In the genomic region with DNA sequence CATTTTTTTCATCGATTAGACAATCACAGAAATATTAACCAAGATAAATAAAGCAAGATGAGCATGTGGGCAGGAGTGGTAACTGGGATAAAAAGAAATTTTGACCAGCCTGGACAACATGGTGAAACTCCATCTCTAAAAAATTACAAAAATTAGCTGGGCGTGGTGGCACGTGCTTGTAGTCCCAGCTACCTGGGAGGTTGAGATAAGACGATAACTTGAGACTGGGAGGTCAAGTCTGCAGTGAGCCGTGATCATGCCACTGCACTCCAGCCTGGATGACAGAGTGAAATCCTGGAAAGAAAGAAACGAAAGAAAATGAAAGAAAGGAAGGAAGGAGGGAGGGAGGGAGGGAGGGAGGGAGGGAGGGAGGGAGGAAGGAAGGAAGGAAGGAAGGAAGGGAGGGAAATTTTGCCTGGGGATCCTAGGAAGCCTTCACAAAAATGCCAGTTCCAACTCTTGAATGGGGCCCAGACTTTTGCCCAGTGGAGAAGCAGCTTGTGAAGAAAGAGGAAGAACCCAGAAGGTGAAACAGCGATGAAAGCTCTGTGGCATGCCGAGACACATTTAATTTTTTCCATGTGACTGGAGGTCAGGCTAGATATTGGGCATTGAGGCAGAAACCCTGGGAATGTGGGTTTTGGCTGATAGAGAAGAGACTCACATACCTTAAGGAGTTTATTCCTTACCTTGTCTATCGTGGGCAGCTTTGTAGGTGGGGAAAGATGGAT, we compare ENCODE assay signal across 18 cellular contexts. TPM values are rescaled to one million over a fixed set of nuclear protein-coding genes. Genes with fewer than 3 reads are reported as not detected.
DNase-seq lines count a peak whose midpoint lies in the region; ATAC-seq and TF ChIP-seq lines count a peak whose summit lies in the region.
"Had no signal": no experiment of that assay in that cellular context is flagged by ENCODE, and none has a peak within 500 bp of the region (broad histone marks: within the 10 kb centered on the region; RNA-seq: fewer than 3 reads in every experiment).

No MANE protein-coding gene starts in this region.

- H3K4me3 ChIP-seq in Caco-2 (ENCODE audit: low read depth, low read length), result no peak overlapping the region

- no peaks in the 10 kb centered on the region for H3K27me3 ChIP-seq in Caco-2 (replicated peaks; ENCODE audit: control insufficient read depth, insufficient read depth, low read length)

- no peaks in the 10 kb centered on the region for H3K4me1 Mint-ChIP-seq in Caco-2 (ENCODE audit: low read depth, unreplicated experiment)
- peaks cover 45% of the 10 kb centered on the region for H3K4me1 Mint-ChIP-seq in dendritic cell treated with granulocyte-macrophage colony-stimulating factor and Interleukin-4, amounts not matched to agents 40 ng/mL and 50 ng/mL, for 4 days (ENCODE audit: low read depth)
- H3K4me1 Mint-ChIP-seq: B cell had no signal

- H3K36me3 Mint-ChIP-seq in Caco-2 (ENCODE audit: insufficient read depth, unreplicated experiment), result no peaks in the 10 kb centered on the region
- peaks cover 40% of the 10 kb centered on the region for H3K36me3 Mint-ChIP-seq in dendritic cell treated with granulocyte-macrophage colony-stimulating factor and Interleukin-4, amounts not matched to agents 40 ng/mL and 50 ng/mL, for 4 days (ENCODE audit: low read depth)
- H3K36me3 Mint-ChIP-seq: CD8-positive, alpha-beta T cell had no signal

- H3K36me3 ChIP-seq in Caco-2 (ENCODE audit: control insufficient read depth, insufficient read depth, low read length), result no peaks in the 10 kb centered on the region

- no peak for ATAC-seq in GM21723 (IDR thresholded peaks at IDR 0.05; ENCODE audit: unreplicated experiment)
- ATAC-seq: CD8-positive, alpha-beta T cell; PC-3 had no signal

- no peak for TF ChIP-seq CTCF in Caco-2 (IDR thresholded peaks at IDR 0.05; ENCODE audit: insufficient read depth in 1 of 2, low read depth in 1 of 2, low read length in 1 of 2, severe bottlenecking in 1 of 2, unreplicated experiment in 1 of 2)

- DNase-seq in Caco-2 (no peak), M059J (ENCODE audit: low read depth) (peak; percentile 10), SKM-1 (lab: John Stamatoyannopoulos, UW; ENCODE audit: unreplicated experiment) (peak; percentile 30), COLO668 (lab: John Stamatoyannopoulos, UW; ENCODE audit: unreplicated experiment) (no peak), NCI-H146 (lab: John Stamatoyannopoulos, UW) (no peak), NCI-H2107 treated with DMSO at 0.1 percent for 48 hours (lab: John Stamatoyannopoulos, UW; ENCODE audit: unreplicated experiment) (no peak)
- DNase-seq: ACHN; CD8-positive, alpha-beta T cell; DMS 273 treated with DMSO at 0.1 percent for 48 hours; HCEC 1CT; NCI-H1930; NCI-H524; PC-3 had no signal

- H3K9me3 Mint-ChIP-seq in Caco-2 (ENCODE audit: unreplicated experiment), result peaks cover 27% of the 10 kb centered on the region
- H3K9me3 Mint-ChIP-seq in dendritic cell treated with granulocyte-macrophage colony-stimulating factor and Interleukin-4, amounts not matched to agents 40 ng/mL and 50 ng/mL, for 4 days, result peaks cover 28% of the 10 kb centered on the region

- no TSS peak for BruUV-seq in Caco-2 (replicated peaks; lab: Mats Ljungman, UMichigan)

- H3K9me3 ChIP-seq in Caco-2, result no peaks in the 10 kb centered on the region

- intact Hi-C loops in Caco-2 (cut with micrococcal nuclease; ENCODE audit: unreplicated experiment), result no loop called here
- intact Hi-C loops in dendritic cell treated with granulocyte-macrophage colony-stimulating factor and Interleukin-4, amounts not matched to agents 40 ng/mL and 50 ng/mL, for 4 days (cut with micrococcal nuclease), result loop anchor here (5.0 kb wide), 1 partner anchor 38 kb away; no protein-coding TSS in a partner anchor

- H3K4me1 ChIP-seq in Caco-2, result no peaks in the 10 kb centered on the region

- H3K27ac Mint-ChIP-seq in Caco-2 (ENCODE audit: unreplicated experiment), result peak overlapping the region; percentile 47
- peak overlapping the region; percentile 86 for H3K27ac Mint-ChIP-seq in dendritic cell treated with granulocyte-macrophage colony-stimulating factor and Interleukin-4, amounts not matched to agents 40 ng/mL and 50 ng/mL, for 4 days
- H3K27ac Mint-ChIP-seq: B cell; CD8-positive, alpha-beta T cell had no signal

- POLR2A ChIA-PET in Caco-2 (lab: Charles Lee), result no interaction called here

- no peaks in the 10 kb centered on the region for H3K27me3 Mint-ChIP-seq in Caco-2 (ENCODE audit: insufficient read depth, unreplicated experiment)
- no peaks in the 10 kb centered on the region for H3K27me3 Mint-ChIP-seq in dendritic cell treated with granulocyte-macrophage colony-stimulating factor and Interleukin-4, amounts not matched to agents 40 ng/mL and 50 ng/mL, for 4 days

- CTCF ChIA-PET in Caco-2 (lab: Charles Lee), result no interaction called here

- H3K4me3 Mint-ChIP-seq in Caco-2 (ENCODE audit: unreplicated experiment), result no peak overlapping the region
- peak overlapping the region; percentile 21 for H3K4me3 Mint-ChIP-seq in dendritic cell treated with granulocyte-macrophage colony-stimulating factor and Interleukin-4, amounts not matched to agents 40 ng/mL and 50 ng/mL, for 4 days
- H3K4me3 Mint-ChIP-seq: B cell; CD8-positive, alpha-beta T cell had no signal

RNA-seq across cellular contexts. Expression of gene CCDC170, which starts 20.3 kb away (rescaled TPM):
- 4.0 and 6.8 TPM in 2 replicates for total RNA-seq in Caco-2 (2022)
- not detected in 2 replicates for total RNA-seq in M059J (2014; rRNA removed; shearing (Covaris generic))
- total RNA-seq: B cell; CD8-positive, alpha-beta T cell; Daoy; PC-3; SK-MEL-5 had no signal

Comparison
In these comparisons a context has a peak if more than half of its experiments do, and no peak if none do; other contexts are left out.
1. DNase-seq: peak in M059J (single experiment) and SKM-1 (single experiment); none in Caco-2 (0 of 2), COLO668 (single experiment), NCI-H146 (single experiment) and NCI-H2107 treated with DMSO at 0.1 percent for 48 hours (single experiment).